ENCODE assay signal across 19 cellular contexts in genomic region chr2:157231476-157231875, GRCh38.
"Had no signal": no experiment of that assay in that cellular context is flagged by ENCODE, and none has a peak within 500 bp of the region (broad histone marks: within the 10 kb centered on the region; RNA-seq: fewer than 3 reads in every experiment).

No MANE protein-coding gene starts in this region.

- H3K9ac ChIP-seq: neural progenitor cell had no signal

- H3K27ac ChIP-seq: gastrocnemius medialis, heart right ventricle, left ventricle myocardium inferior, neural progenitor cell, ovary, right atrium auricular region had no signal

- H3K27ac Mint-ChIP-seq: natural killer cell treated with Interleukin-12 subunit alpha and Interleukin-12 subunit beta and Interleukin-15 and Interleukin-18, amount 100 ng/mL, for 72 hours; neural progenitor cell had no signal

- ATAC-seq: esophagus mucosa; gastrocnemius medialis; heart right ventricle; left cardiac atrium; natural killer cell treated with Interleukin-12 subunit alpha and Interleukin-12 subunit beta and Interleukin-15 and Interleukin-18, amount 100 ng/mL, for 72 hours had no signal

- H3K4me1 ChIP-seq: gastrocnemius medialis, heart right ventricle, left ventricle myocardium inferior, neural progenitor cell, right atrium auricular region had no signal

- H3K4me3 ChIP-seq: gastrocnemius medialis, heart right ventricle, left ventricle myocardium inferior, lung, neural progenitor cell, ovary, right atrium auricular region had no signal

- H3K36me3 Mint-ChIP-seq: natural killer cell treated with Interleukin-12 subunit alpha and Interleukin-12 subunit beta and Interleukin-15 and Interleukin-18, amount 100 ng/mL, for 72 hours; neural progenitor cell had no signal

- H3K9me3 Mint-ChIP-seq: neural progenitor cell had no signal

- H3K4me2 ChIP-seq: neural progenitor cell had no signal

- H2AFZ ChIP-seq: neural progenitor cell had no signal

- H3K27me3 ChIP-seq: gastrocnemius medialis, heart right ventricle, neural progenitor cell, ovary, right atrium auricular region had no signal

- H3K4me1 Mint-ChIP-seq: neural progenitor cell had no signal

- H3K36me3 ChIP-seq: gastrocnemius medialis, heart right ventricle, left ventricle myocardium inferior, neural progenitor cell, ovary, right atrium auricular region had no signal

- DNase-seq: effector memory CD4-positive, alpha-beta T cell; gastrocnemius medialis; heart right ventricle; kidney; left cardiac atrium; left ventricle myocardium inferior; mesenchymal stem cell; midbrain; nucleus accumbens; ovary; small intestine; stimulated activated CD4-positive, alpha-beta T cell treated with anti-CD3 and anti-CD28 coated beads, Interleukin-12 subunit alpha, Interleukin-12 subunit beta, amount 100 ng/mL, for 4 hours; stimulated activated naive CD4-positive, alpha-beta T cell; trophoblast cell had no signal

- H3K9me3 ChIP-seq: gastrocnemius medialis, heart right ventricle, ovary, right atrium auricular region had no signal

- H3K4me3 Mint-ChIP-seq: natural killer cell treated with Interleukin-12 subunit alpha and Interleukin-12 subunit beta and Interleukin-15 and Interleukin-18, amount 100 ng/mL, for 72 hours; neural progenitor cell had no signal
